In genomic region chr17:83086907-83087787, GRCh38 we compare ENCODE assay signal across 2 cellular contexts.
TF ChIP-seq lines count a peak whose summit lies in the region.

No MANE protein-coding gene starts in this region.

TF ChIP-seq in H1, 55 proteins besides CTCF, POLR2A, EP300 and RAD21:
- TF ChIP-seq CHD1 (IDR thresholded peaks at IDR 0.05; ENCODE audit: low read depth, low read length) (no peak), GABPA (IDR thresholded peaks at IDR 0.05; ENCODE audit: borderline replicate concordance, insufficient read depth, low read length) (no peak), JUN (IDR thresholded peaks at IDR 0.05; ENCODE audit: low read depth, low read length) (no peak), RXRA (IDR thresholded peaks at IDR 0.05; ENCODE audit: insufficient read depth, low read depth, low read length) (no peak), EZH2 (IDR thresholded peaks at IDR 0.05; ENCODE audit: low read depth, low read length, severe bottlenecking) (no peak), E2F6 (IDR thresholded peaks at IDR 0.05) (no peak), NANOG (IDR thresholded peaks at IDR 0.05; ENCODE audit: insufficient read depth, low read depth, low read length, poor library complexity, severe bottlenecking) (no peak), TEAD4 (IDR thresholded peaks at IDR 0.05; ENCODE audit: low read depth, low read length) (no peak), KDM4A (IDR thresholded peaks at IDR 0.05; ENCODE audit: low read depth, low read length, severe bottlenecking) (no peak), SP2 (IDR thresholded peaks at IDR 0.05; ENCODE audit: low read length) (no peak), RBBP5 (IDR thresholded peaks at IDR 0.05; ENCODE audit: borderline replicate concordance, low read depth, low read length) (no peak), KDM5A (IDR thresholded peaks at IDR 0.05; ENCODE audit: low read length) (no peak), CHD7 (IDR thresholded peaks at IDR 0.05; ENCODE audit: insufficient replicate concordance, low read length) (no peak), SP4 (IDR thresholded peaks at IDR 0.05; ENCODE audit: low read length) (no peak), TCF12 (IDR thresholded peaks at IDR 0.05; ENCODE audit: low read depth, low read length) (no peak), ASH2L (IDR thresholded peaks at IDR 0.05; ENCODE audit: low read length) (no peak), RFX5 (IDR thresholded peaks at IDR 0.05; ENCODE audit: borderline replicate concordance, low read depth, low read length) (no peak), SIRT6 (IDR thresholded peaks at IDR 0.05; ENCODE audit: low read length) (no peak), CTBP2 (IDR thresholded peaks at IDR 0.05; ENCODE audit: borderline replicate concordance, insufficient read depth, insufficient read length, low read length) (no peak)

TF ChIP-seq in HEK293T, 16 proteins besides CTCF, POLR2A, EP300 and RAD21:
- no peak for TF ChIP-seq ZNF384 (IDR thresholded peaks at IDR 0.05)
- no peak for TF ChIP-seq FOXK2 (IDR thresholded peaks at IDR 0.05)
- no peak for TF ChIP-seq FOXM1 (IDR thresholded peaks at IDR 0.05; ENCODE audit: borderline replicate concordance)
- TF ChIP-seq LEF1 (IDR thresholded peaks at IDR 0.05; ENCODE audit: borderline replicate concordance), result no peak
- no peak for TF ChIP-seq CTBP1 (IDR thresholded peaks at IDR 0.05; ENCODE audit: borderline replicate concordance)
- TF ChIP-seq HDGF (IDR thresholded peaks at IDR 0.05; ENCODE audit: borderline replicate concordance), result no peak
- TF ChIP-seq SP1 (IDR thresholded peaks at IDR 0.05), result no peak
- TF ChIP-seq NFRKB (IDR thresholded peaks at IDR 0.05), result no peak
- no peak for TF ChIP-seq BHLHE40 (IDR thresholded peaks at IDR 0.05; ENCODE audit: borderline replicate concordance)
